Comparison of ENCODE assay signal across 13 cellular contexts in the genomic region with DNA sequence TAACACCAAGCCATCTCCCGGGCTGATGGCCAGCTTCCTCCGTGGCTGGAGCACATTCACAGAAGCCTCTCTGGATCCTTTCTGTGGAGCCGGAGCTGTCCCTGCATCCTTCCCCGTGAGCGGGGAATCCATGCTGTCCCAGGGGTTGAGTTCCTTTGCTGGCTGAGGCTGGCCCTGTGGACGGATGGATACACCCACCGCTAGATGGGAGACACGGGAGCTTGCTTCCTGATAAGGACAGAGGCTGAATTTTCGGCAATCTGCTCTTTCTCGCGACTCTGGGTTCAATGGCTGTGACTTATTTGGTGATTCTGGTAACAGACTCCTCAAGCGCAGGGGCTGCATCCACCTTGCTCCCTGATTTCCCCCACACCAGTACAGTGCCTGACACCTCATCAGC.
DNase-seq lines count a peak whose midpoint lies in the region; ATAC-seq and TF ChIP-seq lines count a peak whose summit lies in the region.
"Had no signal": no experiment of that assay in that cellular context is flagged by ENCODE, and none has a peak within 500 bp of the region (broad histone marks: within the 10 kb centered on the region; RNA-seq: fewer than 3 reads in every experiment).

No MANE protein-coding gene starts in this region.

- TF ChIP-seq CTCF in heart left ventricle (IDR thresholded peaks at IDR 0.05) = no peak
- no peak for TF ChIP-seq CTCF in coronary artery (IDR thresholded peaks at IDR 0.05)

- no peak overlapping the region for H2BK5ac ChIP-seq in mesenchymal stem cell (ENCODE audit: low read depth, low read length, poor library complexity, severe bottlenecking)

- no peaks in the 10 kb centered on the region for H3K36me3 ChIP-seq in heart left ventricle
- no peaks in the 10 kb centered on the region for H3K36me3 ChIP-seq in mesenchymal stem cell (ENCODE audit: control insufficient read depth in 1 of 2, insufficient read depth in 2 of 2, low read depth in 1 of 2, low read length in 2 of 2)

- intact Hi-C loops in Right ventricle myocardium inferior (cut with DNase I) (no loop called here), heart left ventricle (cut with DNase I) (no loop called here), sciatic nerve (cut with DNase I) (no loop called here)

- peak overlapping the region; percentile 50 for H3K9ac ChIP-seq in mesenchymal stem cell (ENCODE audit: low read length)
- H3K9ac ChIP-seq: GM23248 had no signal

- H3K79me1 ChIP-seq in mesenchymal stem cell (replicated peaks; ENCODE audit: low read length, poor library complexity, severe bottlenecking) = no peaks in the 10 kb centered on the region

- H2AK5ac ChIP-seq in mesenchymal stem cell (ENCODE audit: low read length, severe bottlenecking) = no peak overlapping the region

- 42 to 49% (median 47%) methylated on average over 11 to 12 of the region's 12 CpGs for WGBS in heart left ventricle, 4 donors
- 85% methylated on average over 11 of the region's 12 CpGs for WGBS in mesenchymal stem cell

- H3K27ac ChIP-seq in heart left ventricle (no peak overlapping the region), coronary artery (no peak overlapping the region), mesenchymal stem cell (ENCODE audit: low read length, poor library complexity, severe bottlenecking) (no peak overlapping the region)
- H3K27ac ChIP-seq: C4-2B, GM23248 had no signal

- H3K18ac ChIP-seq in mesenchymal stem cell (ENCODE audit: low read depth in 1 of 2, low read length in 2 of 2) = no peak overlapping the region

- no peak overlapping the region for H2BK120ac ChIP-seq in mesenchymal stem cell (ENCODE audit: low read depth, low read length)

- no peak overlapping the region for H3K4ac ChIP-seq in mesenchymal stem cell (ENCODE audit: low read depth in 1 of 2, low read length in 2 of 2)

- no peaks in the 10 kb centered on the region for H3K9me3 ChIP-seq in heart left ventricle
- H3K9me3 ChIP-seq in mesenchymal stem cell (ENCODE audit: control insufficient read depth, low read length) = peaks cover 3% of the 10 kb centered on the region

- no peak overlapping the region for H2AFZ ChIP-seq in mesenchymal stem cell (ENCODE audit: low read depth, low read length)
- H2AFZ ChIP-seq: GM23248 had no signal

- no peak overlapping the region for H2BK15ac ChIP-seq in mesenchymal stem cell (ENCODE audit: low read depth, poor library complexity, severe bottlenecking)

- DNase-seq in Right ventricle myocardium inferior (ENCODE audit: missing footprints) = no peak
- DNase-seq in heart left ventricle = no peak
- peak; percentile 58 for DNase-seq in coronary artery (ENCODE audit: low spot score)
- no peak for DNase-seq in mesenchymal stem cell
- no peak for DNase-seq in sciatic nerve (ENCODE audit: low spot score)
- DNase-seq in inferior parietal cortex (ENCODE audit: extremely low spot score) = no peak
- DNase-seq: CD4-positive, alpha-beta memory T cell; DND-41; GDM1; GM23248; H9 had no signal

- no peak overlapping the region for H4K91ac ChIP-seq in mesenchymal stem cell (ENCODE audit: low read length)

- no peak overlapping the region for H3K14ac ChIP-seq in mesenchymal stem cell (ENCODE audit: low read length in 2 of 2)

- no peak overlapping the region for H3K23ac ChIP-seq in mesenchymal stem cell (ENCODE audit: low read length in 2 of 2)

- no peak overlapping the region for H4K8ac ChIP-seq in mesenchymal stem cell (ENCODE audit: low read length)

- no peak overlapping the region for H3K4me2 ChIP-seq in mesenchymal stem cell (ENCODE audit: low read length, poor library complexity, severe bottlenecking)

- TF ChIP-seq POLR2A in heart left ventricle (IDR thresholded peaks at IDR 0.05) = no peak

- H3K4me1 ChIP-seq in heart left ventricle (peaks cover 0 to 7% (median 0%) of the 10 kb centered on the region in 12 donors), mesenchymal stem cell (ENCODE audit: control insufficient read depth, insufficient read depth, low read depth, low read length) (no peaks in the 10 kb centered on the region)

- ATAC-seq in Right ventricle myocardium inferior (peak; percentile 32), heart left ventricle (no peak), sciatic nerve (peak; percentile 46), GM21717 (IDR thresholded peaks at IDR 0.05; ENCODE audit: unreplicated experiment) (no peak)

- no peak overlapping the region for H3K4me3 ChIP-seq in heart left ventricle
- H3K4me3 ChIP-seq in coronary artery = no peak overlapping the region
- H3K4me3 ChIP-seq in mesenchymal stem cell (ENCODE audit: insufficient read depth in 1 of 2, low read depth in 1 of 2, low read length in 2 of 2) = peak overlapping the region in 1 of 2 experiments; percentile 67
- H3K4me3 ChIP-seq: GM23248 had no signal

- H3K27me3 ChIP-seq in heart left ventricle = peaks cover 0 to 20% (median 4%) of the 10 kb centered on the region in 9 donors
- peaks cover 0 to 23% of the 10 kb centered on the region in 2 experiments for H3K27me3 ChIP-seq in mesenchymal stem cell (ENCODE audit: control insufficient read depth in 1 of 2, insufficient read depth in 1 of 2, low read length in 2 of 2)

- H2BK12ac ChIP-seq in mesenchymal stem cell (ENCODE audit: low read length in 2 of 2) = no peak overlapping the region

Comparison
In these comparisons a context has a peak if more than half of its experiments do, and no peak if none do; other contexts are left out.
1. ATAC-seq: peak in Right ventricle myocardium inferior (single experiment) and sciatic nerve (single experiment); none in heart left ventricle (0 of 4) and GM21717 (single experiment).